In the genomic region with DNA sequence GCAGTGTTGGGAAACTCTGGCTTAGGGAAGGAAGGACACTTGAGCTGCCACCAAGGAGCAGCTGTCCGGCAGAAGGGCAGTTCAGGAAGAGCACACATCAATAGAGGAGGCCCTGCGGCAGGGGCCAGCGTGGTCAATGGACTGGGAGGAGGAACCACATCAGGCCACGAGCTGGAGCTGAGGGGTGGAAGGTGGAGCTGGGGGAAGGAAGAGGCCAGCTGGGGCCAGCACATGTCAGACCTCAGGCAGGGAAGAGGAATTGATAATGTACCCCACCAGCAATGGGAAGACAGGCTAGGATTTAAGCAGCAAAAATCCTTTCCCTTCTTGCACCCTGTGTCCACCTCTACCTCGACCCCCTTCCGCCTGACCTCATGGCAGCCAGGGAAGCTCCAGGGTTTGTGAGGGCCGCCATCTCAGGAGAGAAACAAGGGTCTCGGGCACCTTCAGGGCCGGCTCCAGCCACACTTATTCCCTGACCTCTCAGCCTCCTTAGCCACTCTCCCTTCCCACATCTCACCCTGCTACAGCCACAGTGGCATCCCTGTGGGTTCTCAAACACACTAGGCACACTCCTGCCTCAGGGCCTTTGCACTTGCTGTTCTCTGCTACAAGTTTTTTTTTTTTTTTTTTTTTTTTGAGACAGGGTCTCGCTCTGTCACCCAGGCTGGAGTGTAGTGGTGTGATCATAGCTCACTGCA, we compare ENCODE assay signal across 10 cellular contexts.
DNase-seq lines count a peak whose midpoint lies in the region; ATAC-seq and TF ChIP-seq lines count a peak whose summit lies in the region.
"Had no signal": no experiment of that assay in that cellular context is flagged by ENCODE, and none has a peak within 500 bp of the region (broad histone marks: within the 10 kb centered on the region; RNA-seq: fewer than 3 reads in every experiment).

No MANE protein-coding gene starts in this region.

- peak overlapping the region; percentile 78 for H3K4me3 Mint-ChIP-seq in CD8-positive, alpha-beta T cell
- H3K4me3 Mint-ChIP-seq in chondrocyte (ENCODE audit: unreplicated experiment) = peak overlapping the region; percentile 68
- peak overlapping the region; percentile 88 for H3K4me3 Mint-ChIP-seq in neural progenitor cell

- intact Hi-C loops in CD8-positive, alpha-beta T cell (cut with DNase I, micrococcal nuclease) = loop anchor here (5.0 to 10.0 kb wide), 2 partner anchors 342 to 1021 kb away; partner anchors contain the start of gene ASPHD2 (in 1 of the 2)
- intact Hi-C loops in ascending aorta (cut with DNase I) = no loop called here

- peak overlapping the region; percentile 79 for H3K27ac Mint-ChIP-seq in CD8-positive, alpha-beta T cell
- H3K27ac Mint-ChIP-seq in chondrocyte (ENCODE audit: unreplicated experiment) (no peak overlapping the region), neural progenitor cell (no peak overlapping the region)

- POLR2A ChIA-PET in CD8-positive, alpha-beta T cell (lab: Charles Lee) = no interaction called here

- H3K27ac ChIP-seq in CD8-positive, alpha-beta T cell (ENCODE audit: low read depth, low read length) = no peak overlapping the region
- no peak overlapping the region for H3K27ac ChIP-seq in neural progenitor cell
- no peak overlapping the region for H3K27ac ChIP-seq in ascending aorta

- no peak overlapping the region for H3K4me3 ChIP-seq in CD8-positive, alpha-beta T cell (ENCODE audit: low read depth, low read length)
- H3K4me3 ChIP-seq in neural progenitor cell (no peak overlapping the region), ascending aorta (no peak overlapping the region)

- no peaks in the 10 kb centered on the region for H3K27me3 Mint-ChIP-seq in CD8-positive, alpha-beta T cell (ENCODE audit: low read depth)
- no peaks in the 10 kb centered on the region for H3K27me3 Mint-ChIP-seq in chondrocyte (ENCODE audit: low read depth)
- H3K27me3 Mint-ChIP-seq in neural progenitor cell (ENCODE audit: insufficient read depth, low read depth) = peaks cover 13% of the 10 kb centered on the region

- peaks cover 24% of the 10 kb centered on the region for H3K79me2 ChIP-seq in neural progenitor cell (ENCODE audit: low read depth)

- no peak for DNase-seq in CD8-positive, alpha-beta T cell
- DNase-seq in KBM-7 (peak; percentile 24), chondrocyte (ENCODE audit: low spot score) (no peak), neural progenitor cell (ENCODE audit: low spot score) (peak; percentile 14), ascending aorta (ENCODE audit: low spot score in 2 of 2) (no peak), HuH-7 (ENCODE audit: low spot score) (no peak), NCI-H446 (lab: John Stamatoyannopoulos, UW) (no peak)
- no peak for DNase-seq in stimulated activated CD4-positive, alpha-beta T cell treated with anti-CD3 and anti-CD28 coated beads, Interleukin-2, amount 100 ng/mL, for 24 hours
- DNase-seq: midbrain, NCI-H526 treated with DMSO at 0.1 percent for 48 hours had no signal

- no peaks in the 10 kb centered on the region for H3K9me3 ChIP-seq in CD8-positive, alpha-beta T cell (ENCODE audit: low read length)
- H3K9me3 ChIP-seq in neural progenitor cell (ENCODE audit: low read depth) (no peaks in the 10 kb centered on the region), ascending aorta (no peaks in the 10 kb centered on the region)

- no peak overlapping the region for H3K4me2 ChIP-seq in neural progenitor cell

- H3K36me3 ChIP-seq in CD8-positive, alpha-beta T cell (ENCODE audit: insufficient read depth, low read length) = no peaks in the 10 kb centered on the region
- no peaks in the 10 kb centered on the region for H3K36me3 ChIP-seq in neural progenitor cell
- no peaks in the 10 kb centered on the region for H3K36me3 ChIP-seq in ascending aorta

- H3K36me3 Mint-ChIP-seq in CD8-positive, alpha-beta T cell = peaks cover 4% of the 10 kb centered on the region
- H3K36me3 Mint-ChIP-seq in chondrocyte (ENCODE audit: low read depth) (no peaks in the 10 kb centered on the region), neural progenitor cell (no peaks in the 10 kb centered on the region)

- H3K4me1 Mint-ChIP-seq in CD8-positive, alpha-beta T cell (ENCODE audit: low read depth) = peaks cover 34% of the 10 kb centered on the region
- H3K4me1 Mint-ChIP-seq in chondrocyte (ENCODE audit: low read depth) (peaks cover 27% of the 10 kb centered on the region), neural progenitor cell (peaks cover 34% of the 10 kb centered on the region)

- no peaks in the 10 kb centered on the region for H3K27me3 ChIP-seq in CD8-positive, alpha-beta T cell (ENCODE audit: insufficient read depth, low read length)
- H3K27me3 ChIP-seq in neural progenitor cell (peaks cover 31% of the 10 kb centered on the region), ascending aorta (no peaks in the 10 kb centered on the region)

- H3F3A ChIP-seq in neural progenitor cell (ENCODE audit: low read depth) = peaks cover 30% of the 10 kb centered on the region

- H3K4me1 ChIP-seq in CD8-positive, alpha-beta T cell (ENCODE audit: insufficient read depth, low read length) = peaks cover 30% of the 10 kb centered on the region
- peaks cover 16% of the 10 kb centered on the region for H3K4me1 ChIP-seq in neural progenitor cell
- H3K4me1 ChIP-seq in ascending aorta = peaks cover 8 to 18% of the 10 kb centered on the region in 2 donors

- in situ Hi-C loops in KBM-7 (cut with MboI; ENCODE audit: low pct_unique_long_range_greater_than_20kb, low sequenced_read_pairs) = no loop called here

- CTCF ChIA-PET in CD8-positive, alpha-beta T cell (lab: Charles Lee) = no interaction called here

- H3K9ac ChIP-seq in neural progenitor cell = no peak overlapping the region

- H2AFZ ChIP-seq in neural progenitor cell (replicated peaks) = no peak overlapping the region

- no peak for TF ChIP-seq CTCF in CD8-positive, alpha-beta T cell (IDR thresholded peaks at IDR 0.05)
- TF ChIP-seq CTCF in chondrocyte (IDR thresholded peaks at IDR 0.05) (no peak), neural progenitor cell (IDR thresholded peaks at IDR 0.05) (no peak), ascending aorta (IDR thresholded peaks at IDR 0.05) (no peak)

- H3K9me3 Mint-ChIP-seq in CD8-positive, alpha-beta T cell = no peaks in the 10 kb centered on the region
- H3K9me3 Mint-ChIP-seq in chondrocyte (ENCODE audit: low read depth) = no peaks in the 10 kb centered on the region
- H3K9me3 Mint-ChIP-seq in neural progenitor cell = no peaks in the 10 kb centered on the region

- ATAC-seq in CD8-positive, alpha-beta T cell = no peak

- peaks cover 17% of the 10 kb centered on the region for H4K20me1 ChIP-seq in neural progenitor cell (ENCODE audit: low read depth)

Comparison
In these comparisons a context has a peak if more than half of its experiments do, and no peak if none do; other contexts are left out.
1. DNase-seq: peak in KBM-7 (single experiment) and neural progenitor cell (single experiment); none in CD8-positive, alpha-beta T cell (0 of 7), chondrocyte (single experiment), ascending aorta (0 of 2), stimulated activated CD4-positive, alpha-beta T cell treated with anti-CD3 and anti-CD28 coated beads, Interleukin-2, amount 100 ng/mL, for 24 hours (0 of 2), HuH-7 (single experiment) and NCI-H446 (0 of 2).
2. Peak in every context shown above with its lines, with median percentiles within 50 percentile points of each other: H3K4me3 Mint-ChIP-seq.